In genomic region chr3:9669277-9669676, GRCh38 we compare ENCODE assay signal across 18 cellular contexts. TPM values are rescaled to one million over a fixed set of nuclear protein-coding genes. Genes with fewer than 3 reads are reported as not detected.
"Had no signal": no experiment of that assay in that cellular context is flagged by ENCODE, and none has a peak within 500 bp of the region (broad histone marks: within the 10 kb centered on the region; RNA-seq: fewer than 3 reads in every experiment).

No MANE protein-coding gene starts in this region.

- H3K4me1 ChIP-seq: neural progenitor cell had no signal

- H3K4me3 ChIP-seq: ascending aorta, dorsolateral prefrontal cortex, hepatocyte, lower lobe of right lung, neural progenitor cell, upper lobe of left lung had no signal

- H3K9me3 ChIP-seq: ascending aorta, lower lobe of right lung, upper lobe of left lung had no signal

- H3K36me3 ChIP-seq: neural progenitor cell had no signal

- ATAC-seq: activated CD8-positive, alpha-beta T cell treated with anti-CD3 and anti-CD28 coated beads for 36 hours; stimulated activated naive CD8-positive, alpha-beta T cell treated with anti-CD3 and anti-CD28 coated beads, Interleukin-15, Interleukin-2, amounts not matched to agents 100 U/mL and 50 U/mL, for 24 hours; WTC11 had no signal

- H3K27ac ChIP-seq: ascending aorta, hepatocyte, neural progenitor cell had no signal

- DNase-seq: activated CD4-positive, alpha-beta T cell treated with anti-CD3 and anti-CD28 coated beads for 4 hours; activated CD8-positive, alpha-beta T cell treated with anti-CD3 and anti-CD28 coated beads for 36 hours; activated naive CD4-positive, alpha-beta T cell; dorsolateral prefrontal cortex; endodermal cell; lower lobe of right lung; midbrain; stimulated activated CD4-positive, alpha-beta T cell treated with anti-CD3 and anti-CD28 coated beads, Interleukin-4, amount 100 ng/mL, for 24 hours; stimulated activated naive CD8-positive, alpha-beta T cell treated with anti-CD3 and anti-CD28 coated beads, Interleukin-15, Interleukin-2, amounts not matched to agents 100 U/mL and 50 U/mL, for 24 hours; T-helper 2 cell; upper lobe of left lung had no signal

- H3K27me3 ChIP-seq: ascending aorta, dorsolateral prefrontal cortex, hepatocyte, neural progenitor cell, upper lobe of left lung had no signal

RNA-seq across cellular contexts. Expression of gene CPNE9, which starts 34.4 kb away (rescaled TPM):
- total RNA-seq: activated CD8-positive, alpha-beta T cell treated with anti-CD3 and anti-CD28 coated beads for 36 hours; ascending aorta; hepatocyte; kidney epithelial cell; myocyte; osteocyte had no signal
- polyA plus RNA-seq: hepatocyte had no signal
